Comparison of ENCODE assay signal across 8 cellular contexts in genomic region chr4:53490965-53491622, GRCh38.
A peak's percentile ranks its signal among the peaks of the same experiment; 100 is the strongest.
DNase-seq lines count a peak whose midpoint lies in the region; ATAC-seq and TF ChIP-seq lines count a peak whose summit lies in the region.

No MANE protein-coding gene starts in this region.

- DNase-seq in GM12865 (ENCODE audit: low read depth) (peak; percentile 48), LHCN-M2 (ENCODE audit: low read depth) (peak; percentile 87), left ventricle myocardium inferior (no peak), stomach (peak; percentile 38), activated T-cell treated with anti-CD3 and anti-CD28 coated beads for 4 hours (no peak)

- WGBS in stomach, 5 donors: 15 to 31% (median 25%) methylated on average over 3 of the region's 3 CpGs

- TF ChIP-seq EP300 in stomach (IDR thresholded peaks at IDR 0.05): no peak

- no peaks in the 10 kb centered on the region for H3K9me3 ChIP-seq in left ventricle myocardium inferior (replicated peaks)
- H3K9me3 ChIP-seq in stomach: no peaks in the 10 kb centered on the region

- H3K27me3 ChIP-seq in left ventricle myocardium inferior (ENCODE audit: low read depth): no peaks in the 10 kb centered on the region
- H3K27me3 ChIP-seq in stomach: no peaks in the 10 kb centered on the region

- ATAC-seq in HG03520 (IDR thresholded peaks at IDR 0.05; ENCODE audit: unreplicated experiment) (no peak), GM21528 (IDR thresholded peaks at IDR 0.05; ENCODE audit: low FRiP score, unreplicated experiment) (no peak)

- H3K36me3 ChIP-seq in left ventricle myocardium inferior: no peaks in the 10 kb centered on the region
- peaks cover 0 to 18% (median 6%) of the 10 kb centered on the region in 4 donors for H3K36me3 ChIP-seq in stomach

- H3K27ac ChIP-seq in VCaP (no peak overlapping the region; the same call in 1 of the 2 replicates), left ventricle myocardium inferior (replicated peaks) (peak overlapping the region; percentile 40), stomach (peak overlapping the region; percentile 3 to 60 (median 42))

- peaks cover 9% of the 10 kb centered on the region for H3K4me1 ChIP-seq in left ventricle myocardium inferior
- H3K4me1 ChIP-seq in stomach: peaks cover 0 to 19% (median 8%) of the 10 kb centered on the region in 4 donors

- intact Hi-C loops in left ventricle myocardium inferior (cut with micrococcal nuclease) (no loop called here), stomach (cut with DNase I; ENCODE audit: low total_unique reads) (no loop called here)

- TF ChIP-seq POLR2A in stomach (IDR thresholded peaks at IDR 0.05): no peak

- H3K4me3 ChIP-seq in GM12865 (ENCODE audit: low read depth, low read length): no peak overlapping the region
- H3K4me3 ChIP-seq in left ventricle myocardium inferior: no peak overlapping the region
- H3K4me3 ChIP-seq in stomach: no peak overlapping the region

- TF ChIP-seq CTCF in GM12865 (IDR thresholded peaks at IDR 0.05; ENCODE audit: insufficient read depth, low read depth, low read length, missing control alignments) (peak; percentile 52), VCaP (conservative IDR thresholded peaks at IDR 0.05) (peak; percentile 88), left ventricle myocardium inferior (IDR thresholded peaks at IDR 0.05; ENCODE audit: borderline replicate concordance) (peak; percentile 81), stomach (IDR thresholded peaks at IDR 0.05) (peak in 5 of 7 experiments; percentile 40 to 63 (median 49))

Comparison
In these comparisons a context has a peak if more than half of its experiments do, and no peak if none do; other contexts are left out.
1. DNase-seq: peak in GM12865 (single experiment), LHCN-M2 (single experiment) and stomach (single experiment); none in left ventricle myocardium inferior (single experiment) and activated T-cell treated with anti-CD3 and anti-CD28 coated beads for 4 hours (single experiment).
2. Peak in every context shown above with its lines, with median percentiles within 50 percentile points of each other: CTCF ChIP-seq.